Comparison of ENCODE assay signal across 21 cellular contexts in the genomic region with DNA sequence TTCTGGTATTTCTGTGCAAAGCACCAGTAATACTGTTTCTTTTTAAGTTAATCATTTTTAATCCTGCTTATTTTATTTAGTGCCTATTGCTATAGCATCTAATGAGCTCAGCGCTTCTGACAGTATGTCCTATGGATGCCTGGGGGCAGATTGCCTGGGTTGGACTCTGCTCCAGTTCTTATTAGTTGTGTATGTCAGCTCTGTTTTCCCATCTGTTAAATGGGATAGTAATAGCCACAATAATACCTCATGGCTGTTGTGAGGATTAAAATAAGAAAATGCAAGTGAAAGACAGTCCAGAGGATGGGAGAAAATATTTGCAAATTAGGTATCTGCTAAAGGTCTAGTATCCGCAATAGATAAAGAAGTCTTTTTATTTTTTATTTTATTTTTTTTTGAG.
DNase-seq lines count a peak whose midpoint lies in the region; ATAC-seq, FAIRE-seq and TF ChIP-seq lines count a peak whose summit lies in the region.
"Had no signal": no experiment of that assay in that cellular context is flagged by ENCODE, and none has a peak within 500 bp of the region (broad histone marks: within the 10 kb centered on the region; RNA-seq: fewer than 3 reads in every experiment).

No MANE protein-coding gene starts in this region.

- no peak overlapping the region for H2BK20ac ChIP-seq in H1 (ENCODE audit: low read length)

- TF ChIP-seq CTCF in left ventricle myocardium inferior (IDR thresholded peaks at IDR 0.05; ENCODE audit: borderline replicate concordance) (no peak), H1 (IDR thresholded peaks at IDR 0.05; ENCODE audit: control extremely low read depth in 1 of 3, insufficient read depth in 1 of 3, low read depth in 1 of 3, low read length in 3 of 3) (no peak), progenitor cell of endocrine pancreas (IDR thresholded peaks at IDR 0.05; ENCODE audit: unreplicated experiment) (no peak)

- POLR2A ChIA-PET in H1 (lab: Charles Lee; ENCODE audit: partially characterized antibody), result no interaction called here

- no peak overlapping the region for H2BK12ac ChIP-seq in H1 (ENCODE audit: low read depth, low read length)

- peaks cover 4% of the 10 kb centered on the region for H3K79me1 ChIP-seq in H1 (ENCODE audit: low read depth, low read length)

- H4K20me1 ChIP-seq in H1 (replicated peaks in 1 of 2; ENCODE audit: control insufficient read depth in 1 of 2, insufficient read depth in 2 of 2, low read length in 2 of 2), result no peaks in the 10 kb centered on the region

- no peak overlapping the region for H2AFZ ChIP-seq in H1 (ENCODE audit: low read length)

- H3K4me1 ChIP-seq in left ventricle myocardium inferior, result peaks cover 36% of the 10 kb centered on the region
- H3K4me1 ChIP-seq in HUES48 (ENCODE audit: control insufficient read depth, insufficient read depth, low read length), result 0 out of 2 replicates have a peak, but pooled peaks cover 4% of the 10 kb centered on the region
- no peaks in the 10 kb centered on the region; a peak in 1 of 7 replicates for H3K4me1 ChIP-seq in H1 (replicated peaks in 1 of 4; ENCODE audit: control insufficient read depth in 3 of 4, insufficient read depth in 4 of 4, low read length in 3 of 4)
- H3K4me1 ChIP-seq: HAP-1 had no signal

- no peak overlapping the region for H3K18ac ChIP-seq in H1 (ENCODE audit: extremely low read depth, low read length)

- no peaks in the 10 kb centered on the region for H3K27me3 ChIP-seq in left ventricle myocardium inferior (ENCODE audit: low read depth)
- H3K27me3 ChIP-seq in HUES48 (ENCODE audit: control insufficient read depth, insufficient read depth, low read length), result no peaks in the 10 kb centered on the region
- no peaks in the 10 kb centered on the region for H3K27me3 ChIP-seq in H1 (replicated peaks in 1 of 4; ENCODE audit: control insufficient read depth in 3 of 4, extremely low read depth in 1 of 4, insufficient read depth in 3 of 4, low read length in 3 of 4)

- TF ChIP-seq POLR2A in H1 (IDR thresholded peaks at IDR 0.05; ENCODE audit: control extremely low read depth in 1 of 2, low read depth in 2 of 2, low read length in 2 of 2), result no peak

- no peak overlapping the region for H3K23ac ChIP-seq in H1 (ENCODE audit: insufficient read length)

- H2BK5ac ChIP-seq in H1 (ENCODE audit: low read depth, low read length), result no peak overlapping the region

- no peak overlapping the region for H4K8ac ChIP-seq in H1 (ENCODE audit: extremely low read depth, insufficient read depth, low read length)

- H3K9me3 Mint-ChIP-seq in progenitor cell of endocrine pancreas (ENCODE audit: low read depth), result no peaks in the 10 kb centered on the region
- H3K9me3 Mint-ChIP-seq: IgD-negative memory B cell had no signal

- H2BK120ac ChIP-seq in H1 (replicated peaks; ENCODE audit: low read depth, low read length), result no peak overlapping the region

- H3K4me3 Mint-ChIP-seq in progenitor cell of endocrine pancreas (ENCODE audit: low read depth), result no peak overlapping the region
- H3K4me3 Mint-ChIP-seq: B cell; CD4-positive, CD25-positive, alpha-beta regulatory T cell; IgD-negative memory B cell had no signal

- no peak overlapping the region for H3K4me3 ChIP-seq in left ventricle myocardium inferior
- H3K4me3 ChIP-seq in HUES48 (ENCODE audit: low read depth, low read length), result no peak overlapping the region
- H3K4me3 ChIP-seq in H1 (ENCODE audit: extremely low read depth in 1 of 4, insufficient read depth in 2 of 4, low read depth in 3 of 4, low read length in 4 of 4), result no peak overlapping the region
- H3K4me3 ChIP-seq: GM12878, HAP-1 had no signal

- DNase-seq in left ventricle myocardium inferior (no peak), Right ventricle myocardium superior (no peak), H1 (ENCODE audit: low read depth in 1 of 2, low spot score in 2 of 2) (no peak), progenitor cell of endocrine pancreas (ENCODE audit: low spot score, unreplicated experiment) (no peak), NCI-H2081 treated with DMSO at 0.1 percent for 48 hours (lab: John Stamatoyannopoulos, UW) (no peak)
- no peak for DNase-seq in activated naive CD4-positive, alpha-beta T cell treated with anti-CD3 and anti-CD28 coated beads, Interleukin-2, amount 50 U/mL, for 16 hours
- DNase-seq: 8988T; C1 segment of cervical spinal cord; CD4-positive, CD25-positive, alpha-beta regulatory T cell; CD8-positive, alpha-beta memory T cell; COR-L47; DMS 273 treated with DMSO at 0.1 percent for 48 hours; DMS53; DND-41; EL had no signal

- H3K27ac Mint-ChIP-seq in progenitor cell of endocrine pancreas, result peak overlapping the region; percentile 28
- H3K27ac Mint-ChIP-seq: B cell, IgD-negative memory B cell had no signal

- no peak overlapping the region for H3K9ac ChIP-seq in HUES48 (ENCODE audit: low read depth, low read length)
- no peak overlapping the region; a peak in 1 of 7 replicates for H3K9ac ChIP-seq in H1 (replicated peaks in 1 of 4; ENCODE audit: extremely low read depth in 1 of 4, low read depth in 3 of 4, low read length in 3 of 4)

- H2BK15ac ChIP-seq in H1 (ENCODE audit: low read length), result no peak overlapping the region

- no peak for FAIRE-seq in H1 (lab: Jason Lieb, UNC)
- FAIRE-seq: GM12878 had no signal

- TF ChIP-seq EP300 in H1 (IDR thresholded peaks at IDR 0.05; ENCODE audit: borderline replicate concordance in 1 of 2, low read depth in 2 of 2, low read length in 2 of 2), result no peak

- H3K36me3 ChIP-seq in left ventricle myocardium inferior (no peaks in the 10 kb centered on the region), HUES48 (ENCODE audit: control insufficient read depth, insufficient read depth, low read length) (no peaks in the 10 kb centered on the region; the same call in 1 of the 2 replicates), H1 (ENCODE audit: control insufficient read depth in 2 of 4, insufficient read depth in 4 of 4, low read length in 3 of 4) (no peaks in the 10 kb centered on the region; a peak in 1 of 8 replicates)
- H3K36me3 ChIP-seq: HAP-1 had no signal

- no peak overlapping the region for H2AK5ac ChIP-seq in H1 (ENCODE audit: low read depth, low read length)

- H3K27ac ChIP-seq in left ventricle myocardium inferior (replicated peaks) (peak overlapping the region; percentile 17), HUES48 (ENCODE audit: low read depth, low read length) (peak overlapping the region; percentile 22), H1 (ENCODE audit: low read depth, low read length) (no peak overlapping the region)
- H3K27ac ChIP-seq: HL-60 had no signal

- peaks cover 9% of the 10 kb centered on the region for H3K4me1 Mint-ChIP-seq in progenitor cell of endocrine pancreas (ENCODE audit: low read depth)

- CTCF ChIA-PET in H1 (lab: Charles Lee; ENCODE audit: partially characterized antibody), result interaction anchor here (0.7 kb wide), 1 partner anchor 154 kb away, joined by 3 read pairs; no protein-coding TSS in a partner anchor

- no peak overlapping the region for H4K5ac ChIP-seq in H1 (ENCODE audit: insufficient read length, low read depth, low read length)

- H3K4me2 ChIP-seq in H1 (ENCODE audit: insufficient read depth in 1 of 2, low read depth in 2 of 2, low read length in 2 of 2), result no peak overlapping the region

- WGBS in H1 (ENCODE audit: extremely low coverage in 1 of 2, insufficient coverage in 1 of 2, insufficient read length in 1 of 2, insufficient replicate concordance in 2 of 2, low coverage in 1 of 2, low lambda C conversion rate in 2 of 2, missing lambda C conversion rate in 1 of 2), 2 experiments, result 88% methylated on average over 2 of the region's 2 CpGs; no CpG with 5 or more reads in 1 of the 2 experiments

- H3K56ac ChIP-seq in H1 (replicated peaks; ENCODE audit: insufficient read length, low read depth, low read length), result no peak overlapping the region

- no peak overlapping the region for H3K4ac ChIP-seq in H1 (replicated peaks; ENCODE audit: insufficient read length, low read depth, low read length)

- peaks cover 3 to 20% of the 10 kb centered on the region in 2 experiments; a peak in 2 of 4 replicates for H3K79me2 ChIP-seq in H1 (ENCODE audit: control insufficient read depth in 1 of 2, insufficient read depth in 2 of 2, low read length in 2 of 2)

- H3K23me2 ChIP-seq in H1 (ENCODE audit: low read depth, low read length), result no peaks in the 10 kb centered on the region

- TF ChIP-seq RAD21 in H1 (IDR thresholded peaks at IDR 0.05 in 1 of 2, conservative IDR thresholded peaks at IDR 0.05 in 1 of 2; ENCODE audit: low read depth in 2 of 2, low read length in 2 of 2), result no peak

- no peak overlapping the region for H3K14ac ChIP-seq in H1 (ENCODE audit: insufficient read length)

- peaks cover 18% of the 10 kb centered on the region for H3K36me3 Mint-ChIP-seq in progenitor cell of endocrine pancreas (ENCODE audit: insufficient read depth)

- no peak overlapping the region for H4K91ac ChIP-seq in H1 (replicated peaks; ENCODE audit: insufficient read length, low read length)

- H3K27me3 Mint-ChIP-seq in progenitor cell of endocrine pancreas, result no peaks in the 10 kb centered on the region
- H3K27me3 Mint-ChIP-seq: B cell; CD4-positive, CD25-positive, alpha-beta regulatory T cell; CD8-positive, alpha-beta memory T cell; IgD-negative memory B cell had no signal

- ATAC-seq in Right ventricle myocardium superior (ENCODE audit: poor library complexity), result no peak
- ATAC-seq: GM12878 had no signal

- intact Hi-C loops in left ventricle myocardium inferior (cut with micrococcal nuclease) (no loop called here), Right ventricle myocardium superior (cut with DNase I) (no loop called here)

- H3K9me3 ChIP-seq in left ventricle myocardium inferior (replicated peaks) (no peaks in the 10 kb centered on the region), HUES48 (ENCODE audit: control insufficient read depth, insufficient read depth, low read length) (no peaks in the 10 kb centered on the region; the same call in 1 of the 2 replicates), H1 (ENCODE audit: insufficient read depth in 2 of 2, low read depth in 1 of 2, low read length in 1 of 2) (0 out of 4 replicates have a peak, but pooled peaks cover 0 to 2% of the 10 kb centered on the region in 2 experiments)
- H3K9me3 ChIP-seq: HAP-1 had no signal

TF ChIP-seq in H1, 55 proteins besides CTCF, POLR2A, EP300 and RAD21 (continues in another document):
- TF ChIP-seq GABPA (IDR thresholded peaks at IDR 0.05; ENCODE audit: borderline replicate concordance, insufficient read depth, low read length), result no peak
